ENCODE assay signal across 13 cellular contexts in the genomic region with DNA sequence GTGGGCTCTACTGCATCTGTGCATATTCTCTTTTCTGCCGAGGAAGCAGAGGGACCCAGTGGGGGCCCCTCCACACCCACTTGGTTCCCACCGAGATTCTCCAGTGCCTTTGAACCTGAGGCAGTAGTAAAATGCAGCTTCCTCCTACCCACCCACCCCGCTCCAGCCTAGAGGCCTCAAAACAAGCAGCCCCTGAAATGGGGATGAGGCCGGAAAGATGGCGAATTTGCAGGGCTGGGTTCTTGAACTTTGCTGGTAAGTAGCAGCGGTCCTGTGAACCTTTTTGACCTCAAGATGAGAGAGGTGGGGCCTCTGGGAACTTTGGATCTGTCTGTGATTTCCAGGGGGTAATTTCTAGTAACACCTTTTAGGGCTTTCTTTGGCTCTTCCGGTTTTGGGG. TPM values are rescaled to one million over a fixed set of nuclear protein-coding genes. Genes with fewer than 3 reads are reported as not detected.
A peak's percentile ranks its signal among the peaks of the same experiment; 100 is the strongest.
DNase-seq lines count a peak whose midpoint lies in the region; ATAC-seq and TF ChIP-seq lines count a peak whose summit lies in the region.
"Had no signal": no experiment of that assay in that cellular context is flagged by ENCODE, and none has a peak within 500 bp of the region (broad histone marks: within the 10 kb centered on the region; RNA-seq: fewer than 3 reads in every experiment).

No MANE protein-coding gene starts in this region.

- WGBS in gastroesophageal sphincter (ENCODE audit: low coverage in 1 of 2), 2 donors = 33 to 65% methylated on average over 1 to 3 of the region's 7 CpGs

- peaks cover 15 to 100% (median 48%) of the 10 kb centered on the region in 3 donors for H3K4me1 ChIP-seq in gastroesophageal sphincter

- intact Hi-C loops in CD4-positive, alpha-beta T cell (cut with DNase I, micrococcal nuclease) = no loop called here
- intact Hi-C loops in activated CD4-positive, alpha-beta memory T cell treated with anti-CD3 and anti-CD28 coated beads for 36 hours (cut with micrococcal nuclease) = no loop called here

- H3K27me3 Mint-ChIP-seq in CD4-positive, alpha-beta T cell = no peaks in the 10 kb centered on the region
- no peaks in the 10 kb centered on the region for H3K27me3 Mint-ChIP-seq in activated CD4-positive, alpha-beta memory T cell treated with anti-CD3 and anti-CD28 coated beads for 36 hours
- H3K27me3 Mint-ChIP-seq in progenitor cell of endocrine pancreas = no peaks in the 10 kb centered on the region

- no peak overlapping the region for H3K4me3 Mint-ChIP-seq in CD4-positive, alpha-beta T cell
- no peak overlapping the region for H3K4me3 Mint-ChIP-seq in activated CD4-positive, alpha-beta memory T cell treated with anti-CD3 and anti-CD28 coated beads for 36 hours
- H3K4me3 Mint-ChIP-seq in progenitor cell of endocrine pancreas (ENCODE audit: low read depth) = no peak overlapping the region
- H3K4me3 Mint-ChIP-seq: IgD-negative memory B cell, naive B cell had no signal

- no peaks in the 10 kb centered on the region for H3K9me3 ChIP-seq in CD4-positive, alpha-beta T cell (ENCODE audit: control insufficient read depth, low read length)
- H3K9me3 ChIP-seq in gastroesophageal sphincter = no peaks in the 10 kb centered on the region

- ATAC-seq in CD4-positive, alpha-beta T cell (ENCODE audit: poor library complexity) = no peak
- ATAC-seq in gastroesophageal sphincter = no peak

- TF ChIP-seq EP300 in gastroesophageal sphincter (IDR thresholded peaks at IDR 0.05) = no peak

- CTCF ChIA-PET in CD4-positive, alpha-beta T cell (lab: Charles Lee) = no interaction called here
- CTCF ChIA-PET in activated CD4-positive, alpha-beta memory T cell treated with anti-CD3 and anti-CD28 coated beads for 36 hours (lab: Charles Lee) = no interaction called here
- CTCF ChIA-PET in HEK293T (lab: Yijun Ruan, JAX) = interaction anchor here (0.5 kb wide), 1 partner anchor 95 kb away, joined by 3 read pairs; no protein-coding TSS in a partner anchor

- no peaks in the 10 kb centered on the region for H3K27me3 ChIP-seq in CD4-positive, alpha-beta T cell (ENCODE audit: control insufficient read depth, insufficient read depth, low read length)
- H3K27me3 ChIP-seq in gastroesophageal sphincter = no peaks in the 10 kb centered on the region
- H3K27me3 ChIP-seq: spleen had no signal

- no peak overlapping the region for H3K27ac ChIP-seq in CD4-positive, alpha-beta T cell (ENCODE audit: low read depth, low read length)
- H3K27ac ChIP-seq in gastroesophageal sphincter = peak overlapping the region in 3 of 4 donors; percentile 78 to 83 (median 81)
- H3K27ac ChIP-seq: WERI-Rb-1 had no signal

- H3K27ac Mint-ChIP-seq in CD4-positive, alpha-beta T cell = peak overlapping the region; percentile 82
- peak overlapping the region; percentile 59 for H3K27ac Mint-ChIP-seq in activated CD4-positive, alpha-beta memory T cell treated with anti-CD3 and anti-CD28 coated beads for 36 hours
- H3K27ac Mint-ChIP-seq in progenitor cell of endocrine pancreas = peak overlapping the region; percentile 89

- TF ChIP-seq CTCF in CD4-positive, alpha-beta T cell (IDR thresholded peaks at IDR 0.05) = no peak
- TF ChIP-seq CTCF in gastroesophageal sphincter (IDR thresholded peaks at IDR 0.05) (no peak), progenitor cell of endocrine pancreas (IDR thresholded peaks at IDR 0.05; ENCODE audit: unreplicated experiment) (no peak), GM20000 (IDR thresholded peaks at IDR 0.05; ENCODE audit: extremely low read depth, missing control alignments) (no peak)

- H3K9me3 Mint-ChIP-seq in CD4-positive, alpha-beta T cell = no peaks in the 10 kb centered on the region
- H3K9me3 Mint-ChIP-seq in activated CD4-positive, alpha-beta memory T cell treated with anti-CD3 and anti-CD28 coated beads for 36 hours = no peaks in the 10 kb centered on the region
- no peaks in the 10 kb centered on the region for H3K9me3 Mint-ChIP-seq in progenitor cell of endocrine pancreas (ENCODE audit: low read depth)

- POLR2A ChIA-PET in CD4-positive, alpha-beta T cell (lab: Charles Lee) = no interaction called here
- POLR2A ChIA-PET in activated CD4-positive, alpha-beta memory T cell treated with anti-CD3 and anti-CD28 coated beads for 36 hours (lab: Charles Lee) = no interaction called here
- POLR2A ChIA-PET in HEK293T (lab: Yijun Ruan, JAX) = interaction anchor here (1.7 kb wide), 1 partner anchor 15 kb away, joined by 4 read pairs; a partner anchor contains a TSS

- peaks cover 5% of the 10 kb centered on the region for H3K36me3 Mint-ChIP-seq in CD4-positive, alpha-beta T cell (ENCODE audit: low read depth)
- H3K36me3 Mint-ChIP-seq in activated CD4-positive, alpha-beta memory T cell treated with anti-CD3 and anti-CD28 coated beads for 36 hours = no peaks in the 10 kb centered on the region
- peaks cover 6% of the 10 kb centered on the region for H3K36me3 Mint-ChIP-seq in progenitor cell of endocrine pancreas (ENCODE audit: insufficient read depth)

- TF ChIP-seq POLR2A in gastroesophageal sphincter (IDR thresholded peaks at IDR 0.05) = no peak

- peaks cover 84% of the 10 kb centered on the region for H3K4me1 Mint-ChIP-seq in CD4-positive, alpha-beta T cell (ENCODE audit: low read depth)
- peaks cover 90% of the 10 kb centered on the region for H3K4me1 Mint-ChIP-seq in activated CD4-positive, alpha-beta memory T cell treated with anti-CD3 and anti-CD28 coated beads for 36 hours (ENCODE audit: low read depth)
- peaks cover 64% of the 10 kb centered on the region for H3K4me1 Mint-ChIP-seq in progenitor cell of endocrine pancreas (ENCODE audit: low read depth)
- H3K4me1 Mint-ChIP-seq: IgD-negative memory B cell had no signal

- no peak for DNase-seq in CD4-positive, alpha-beta T cell
- no peak for DNase-seq in activated CD4-positive, alpha-beta memory T cell treated with anti-CD3 and anti-CD28 coated beads for 36 hours
- DNase-seq in progenitor cell of endocrine pancreas (ENCODE audit: low spot score, unreplicated experiment) = no peak
- DNase-seq in iPS-NIHi11 (ENCODE audit: low spot score) = no peak
- DNase-seq in HEK293T (ENCODE audit: extremely low spot score) = no peak
- no peak for DNase-seq in GM20000 (ENCODE audit: low spot score)
- DNase-seq in T-helper 1 cell = no peak
- DNase-seq: naive B cell, NCI-H526 treated with DMSO at 0.1 percent for 48 hours, spleen, WERI-Rb-1 had no signal

- no peaks in the 10 kb centered on the region for H3K36me3 ChIP-seq in gastroesophageal sphincter
- H3K36me3 ChIP-seq: spleen, WERI-Rb-1 had no signal

- no peak overlapping the region for H3K4me3 ChIP-seq in gastroesophageal sphincter
- H3K4me3 ChIP-seq: spleen had no signal

TF ChIP-seq in HEK293T, 16 proteins besides CTCF, POLR2A, EP300 and RAD21:
- TF ChIP-seq ZNF384 (IDR thresholded peaks at IDR 0.05) (no peak), HDGF (IDR thresholded peaks at IDR 0.05; ENCODE audit: borderline replicate concordance) (no peak), NFRKB (IDR thresholded peaks at IDR 0.05) (no peak), SUZ12 (IDR thresholded peaks at IDR 0.05) (no peak), BHLHE40 (IDR thresholded peaks at IDR 0.05; ENCODE audit: borderline replicate concordance) (no peak), SP1 (IDR thresholded peaks at IDR 0.05) (no peak)

RNA-seq across cellular contexts. Expression of a gene that starts 15.4 kb away (rescaled TPM):
- total RNA-seq in CD4-positive, alpha-beta T cell = 10 to 100 TPM; 12.1 to 13.3 TPM
- total RNA-seq in activated CD4-positive, alpha-beta memory T cell treated with anti-CD3 and anti-CD28 coated beads for 36 hours = 10 to 100 TPM; 20.1 to 22.6 TPM
- 10 to 100 TPM; 44.2 to 79.4 (median 57.7) TPM for total RNA-seq in gastroesophageal sphincter
- 76.0 and 81.0 TPM in 2 replicates for total RNA-seq in progenitor cell of endocrine pancreas
